8 cellular contexts compared by ENCODE assay signal in genomic region chr15:82045892-82046667, GRCh38. TPM values are rescaled to one million over a fixed set of nuclear protein-coding genes. Genes with fewer than 3 reads are reported as not detected.
DNase-seq lines count a peak whose midpoint lies in the region; ATAC-seq and TF ChIP-seq lines count a peak whose summit lies in the region.

TSS of gene MEX3B (minus strand) at chr15:82046018. CDS start at chr15:82045705, 313 bp downstream.

- peak within 1 kb of the TSS; percentile 86 for H3K4me3 ChIP-seq in AG04449 (ENCODE audit: low read depth, low read length)
- H3K4me3 ChIP-seq in spleen = peak within 1 kb of the TSS; percentile 74 to 94 (median 82)

- POLR2A ChIA-PET in AG04449 (lab: Yijun Ruan, JAX) = interaction anchor here (0.6 to 1.7 kb wide), 9 partner anchors 36 to 216 kb away, joined by 3 to 5 read pairs (median 3); partner anchors contain the start of genes EFL1 and SAXO2

- peaks cover 5 to 48% (median 35%) of the 10 kb centered on the region in 6 donors for H3K4me1 ChIP-seq in spleen

- WGBS in spleen, 5 donors = 0 to 2% (median 0%) methylated on average over 12 to 68 of the region's 68 CpGs

- no peaks in the 10 kb centered on the region for H3K36me3 ChIP-seq in spleen

- no peak for TF ChIP-seq POLR2A in spleen (IDR thresholded peaks at IDR 0.05)

- CTCF ChIA-PET in AG04449 (lab: Yijun Ruan, JAX) = interaction anchor here (0.6 to 3.8 kb wide), 9 partner anchors 10 to 565 kb away, joined by 3 to 12 read pairs (median 3); no protein-coding TSS in a partner anchor

- DNase-seq in AG04449 (ENCODE audit: low read depth, low spot score) = peak; percentile 92
- peak; percentile 96 for DNase-seq in NCI-H226
- peak; percentile 63 for DNase-seq in activated CD4-positive, CD25-positive, alpha-beta regulatory T cell treated with anti-CD3 and anti-CD28 coated beads, Interleukin-2, amount 50 U/mL, for 16 hours (ENCODE audit: low read depth, low spot score)
- DNase-seq in central memory CD4-positive, alpha-beta T cell = peak; percentile 83
- peak; percentile 99 for DNase-seq in iris pigment epithelial cell (ENCODE audit: low read depth)
- peak; percentile 94 for DNase-seq in spleen

- H3K27ac ChIP-seq in spleen = peak within 1 kb of the TSS; percentile 77 to 94 (median 89)

- intact Hi-C loops in spleen (cut with DNase I; ENCODE audit: low total_unique reads) = no loop called here

- peaks cover 0 to 47% (median 18%) of the 10 kb centered on the region in 7 donors for H3K27me3 ChIP-seq in spleen (replicated peaks in 1 of 7)

- ATAC-seq in GM19023 (IDR thresholded peaks at IDR 0.05; ENCODE audit: unreplicated experiment) = peak; percentile 59
- ATAC-seq in HG03280 (IDR thresholded peaks at IDR 0.05; ENCODE audit: unreplicated experiment) = peak; percentile 69

- H3K9me3 ChIP-seq in spleen = no peaks in the 10 kb centered on the region

- TF ChIP-seq CTCF in AG04449 (IDR thresholded peaks at IDR 0.05; ENCODE audit: insufficient read depth, low read length, missing control alignments) = no peak
- TF ChIP-seq CTCF in spleen (IDR thresholded peaks at IDR 0.05 in 8 of 11, conservative IDR thresholded peaks at IDR 0.05 in 3 of 11) = no peak

RNA-seq across cellular contexts. Expression of gene MEX3B, which starts in this region (rescaled TPM):
- 1 to 10 TPM in 6 of 7 donors, under 1 TPM in 1; 0.95 to 2.1 (median 1.4) TPM for total RNA-seq in spleen
- 1 to 10 TPM in 2 of 3 donors, under 1 TPM in 1; 0.99 to 1.2 (median 1.1) TPM for polyA plus RNA-seq in spleen

Comparison
In these comparisons a context has a peak if more than half of its experiments do, and no peak if none do; other contexts are left out.
1. Peak in every context shown above with its lines: DNase-seq, ATAC-seq, H3K4me3 ChIP-seq and H3K27ac ChIP-seq.